ENCODE assay signal across 8 cellular contexts in genomic region chr3:13655074-13655913, GRCh38.
DNase-seq lines count a peak whose midpoint lies in the region; ATAC-seq and TF ChIP-seq lines count a peak whose summit lies in the region.

No MANE protein-coding gene starts in this region.

- H3K27me3 ChIP-seq in AG04450 (ENCODE audit: control insufficient read depth, insufficient read depth, low read length) = peaks cover 10% of the 10 kb centered on the region
- peaks cover 21% of the 10 kb centered on the region for H3K27me3 ChIP-seq in H7 (ENCODE audit: control insufficient read depth, insufficient read depth, low read length)
- peaks cover 0 to 30% (median 11%) of the 10 kb centered on the region in 3 donors for H3K27me3 ChIP-seq in psoas muscle (ENCODE audit: insufficient read depth in 3 of 3, low read length in 2 of 3)

- peak in 2 of 4 donors; percentile 40 to 47 for ATAC-seq in psoas muscle
- ATAC-seq in HG03159 (IDR thresholded peaks at IDR 0.05; ENCODE audit: unreplicated experiment) = no peak
- no peak for ATAC-seq in HG03439 (IDR thresholded peaks at IDR 0.05; ENCODE audit: unreplicated experiment)

- DNase-seq in AG04450 (ENCODE audit: low read depth, low spot score) (no peak), H7 (peak; percentile 98), germinal center (ENCODE audit: low spot score) (peak; percentile 49), psoas muscle (peak in 1 of 2 donors; percentile 60), KG1 (lab: John Stamatoyannopoulos, UW) (no peak)
- peak; percentile 51 for DNase-seq in activated T-cell treated with anti-CD3 and anti-CD28 coated beads, Interleukin-2, amount 50 U/mL, for 1 hour

- H3K27ac ChIP-seq in AG04450 (ENCODE audit: low read depth, low read length) (no peak overlapping the region), psoas muscle (no peak overlapping the region)

- no peak overlapping the region for H3K4me3 ChIP-seq in AG04450 (ENCODE audit: low read depth, low read length)
- peak overlapping the region; percentile 23; the same call in 1 of the 2 replicates for H3K4me3 ChIP-seq in H7 (ENCODE audit: insufficient read depth, low read depth, low read length)
- H3K4me3 ChIP-seq in psoas muscle = peak overlapping the region; percentile 40

- no peaks in the 10 kb centered on the region for H3K36me3 ChIP-seq in H7 (replicated peaks; ENCODE audit: control insufficient read depth, insufficient read depth, low read length)
- H3K36me3 ChIP-seq in psoas muscle (ENCODE audit: insufficient read depth in 1 of 2, low read depth in 1 of 2) = no peaks in the 10 kb centered on the region

- CTCF ChIA-PET in AG04450 (lab: Charles Lee) = interaction anchor here (0.6 to 21.5 kb wide), 9 partner anchors 11 to 462 kb away, joined by 3 to 695 read pairs (median 4); partner anchors contain the start of gene HDAC11

- no peaks in the 10 kb centered on the region for H3K4me1 ChIP-seq in psoas muscle

- POLR2A ChIA-PET in AG04450 (lab: Yijun Ruan, JAX) = no interaction called here

- WGBS in psoas muscle, 3 donors = 9 to 13% (median 12%) methylated on average over 42 to 70 of the region's 70 CpGs

- H3K9me3 ChIP-seq in AG04450 (ENCODE audit: control insufficient read depth, insufficient read depth, low read length) (no peaks in the 10 kb centered on the region), psoas muscle (no peaks in the 10 kb centered on the region)

- intact Hi-C loops in psoas muscle (cut with DNase I) = no loop called here

- peak; percentile 24; the same call in 1 of the 2 replicates for TF ChIP-seq CTCF in AG04450 (IDR thresholded peaks at IDR 0.05; ENCODE audit: low read depth, low read length)
- TF ChIP-seq CTCF in psoas muscle (IDR thresholded peaks at IDR 0.05) = peak; percentile 49

Comparison
In these comparisons a context has a peak if more than half of its experiments do, and no peak if none do; other contexts are left out.
1. DNase-seq: peak in H7 (single experiment), activated T-cell treated with anti-CD3 and anti-CD28 coated beads, Interleukin-2, amount 50 U/mL, for 1 hour (single experiment) and germinal center (single experiment); none in AG04450 (single experiment) and KG1 (single experiment).